8 cellular contexts compared by ENCODE assay signal in genomic region chr5:96816430-96816939, GRCh38. TPM values are rescaled to one million over a fixed set of nuclear protein-coding genes. Genes with fewer than 3 reads are reported as not detected.
DNase-seq lines count a peak whose midpoint lies in the region; ATAC-seq, FAIRE-seq and TF ChIP-seq lines count a peak whose summit lies in the region.

No MANE protein-coding gene starts in this region.

- POLR2A ChIA-PET in OCI-LY7 (lab: Charles Lee): interaction anchor here (0.7 to 4.4 kb wide), 10 partner anchors 9 to 152 kb away, joined by 3 to 54 read pairs (median 4); partner anchors contain the start of genes ERAP1 and ERAP2

- H3K4me1 Mint-ChIP-seq in stimulated activated effector memory CD8-positive, alpha-beta T cell treated with anti-CD3 and anti-CD28 coated beads, Interleukin-12 subunit alpha, Interleukin-12 subunit beta, amount 100 ng/mL, for 72 hours: peaks cover 32% of the 10 kb centered on the region

- peak overlapping the region; percentile 73 for H3K4me3 Mint-ChIP-seq in stimulated activated effector memory CD8-positive, alpha-beta T cell treated with anti-CD3 and anti-CD28 coated beads, Interleukin-12 subunit alpha, Interleukin-12 subunit beta, amount 100 ng/mL, for 72 hours

- no peak for FAIRE-seq in kidney (lab: Jason Lieb, UNC)

- ATAC-seq in GM18519 (IDR thresholded peaks at IDR 0.05; ENCODE audit: low FRiP score, unreplicated experiment): peak; percentile 54
- ATAC-seq in HG02763 (IDR thresholded peaks at IDR 0.05; ENCODE audit: unreplicated experiment): peak; percentile 83
- peak; percentile 86 to 93 for ATAC-seq in activated naive CD4-positive, alpha-beta T cell treated with anti-CD3 and anti-CD28 coated beads, Interleukin-2, amount 50 U/mL, for 72 hours
- ATAC-seq in stimulated activated effector memory CD8-positive, alpha-beta T cell treated with anti-CD3 and anti-CD28 coated beads, Interleukin-12 subunit alpha, Interleukin-12 subunit beta, amount 100 ng/mL, for 72 hours: peak; percentile 91

- H3K27ac ChIP-seq in OCI-LY7 (ENCODE audit: low read depth, low read length, poor library complexity, severe bottlenecking) (peak overlapping the region; percentile 87), kidney (ENCODE audit: low read depth in 2 of 2, low read length in 2 of 2) (no peak overlapping the region)

- H4K20me1 ChIP-seq in OCI-LY7 (ENCODE audit: insufficient read depth, low read length): no peaks in the 10 kb centered on the region

- peak overlapping the region; percentile 89 for H2AFZ ChIP-seq in OCI-LY7 (ENCODE audit: low read length)

- peaks cover 0 to 4% of the 10 kb centered on the region in 2 donors for H3K36me3 Mint-ChIP-seq in activated naive CD4-positive, alpha-beta T cell treated with anti-CD3 and anti-CD28 coated beads, Interleukin-2, amount 50 U/mL, for 72 hours
- H3K36me3 Mint-ChIP-seq in stimulated activated effector memory CD8-positive, alpha-beta T cell treated with anti-CD3 and anti-CD28 coated beads, Interleukin-12 subunit alpha, Interleukin-12 subunit beta, amount 100 ng/mL, for 72 hours: no peaks in the 10 kb centered on the region

- peak overlapping the region; percentile 93 for H3K4me2 ChIP-seq in OCI-LY7 (ENCODE audit: low read length)

- intact Hi-C loops in OCI-LY7 (cut with micrococcal nuclease; ENCODE audit: unreplicated experiment): no loop called here
- intact Hi-C loops in kidney (cut with DNase I): no loop called here

- peak overlapping the region; percentile 63 for H3K4me3 ChIP-seq in OCI-LY7 (ENCODE audit: low read depth, low read length, poor library complexity, severe bottlenecking)
- H3K4me3 ChIP-seq in kidney (ENCODE audit: low read length in 2 of 2): no peak overlapping the region

- peaks cover 0 to 5% of the 10 kb centered on the region in 2 donors for H3K9me3 Mint-ChIP-seq in activated naive CD4-positive, alpha-beta T cell treated with anti-CD3 and anti-CD28 coated beads, Interleukin-2, amount 50 U/mL, for 72 hours
- no peaks in the 10 kb centered on the region for H3K9me3 Mint-ChIP-seq in stimulated activated effector memory CD8-positive, alpha-beta T cell treated with anti-CD3 and anti-CD28 coated beads, Interleukin-12 subunit alpha, Interleukin-12 subunit beta, amount 100 ng/mL, for 72 hours

- TF ChIP-seq CTCF in OCI-LY7 (conservative IDR thresholded peaks at IDR 0.05; ENCODE audit: low read length): no peak
- no peak for TF ChIP-seq CTCF in kidney (IDR thresholded peaks at IDR 0.05; ENCODE audit: borderline replicate concordance, extremely low read depth, insufficient read depth)

- CTCF ChIA-PET in OCI-LY7 (lab: Charles Lee; ENCODE audit: unreplicated experiment): interaction anchor here (2.6 kb wide), 1 partner anchor 9 kb away, joined by 8 read pairs; the partner anchor contains the start of gene ERAP1

- no peaks in the 10 kb centered on the region for H3K9me2 ChIP-seq in OCI-LY7 (ENCODE audit: insufficient read depth, low read length)

- H3K4me1 ChIP-seq in OCI-LY7 (ENCODE audit: insufficient read depth, low read length, poor library complexity, severe bottlenecking) (peaks cover 46% of the 10 kb centered on the region), kidney (ENCODE audit: control insufficient read depth in 1 of 2, insufficient read depth in 1 of 2, low read depth in 1 of 2, low read length in 2 of 2) (peaks cover 2 to 7% of the 10 kb centered on the region in 2 donors)

- H3K79me2 ChIP-seq in OCI-LY7 (ENCODE audit: insufficient read depth, low read depth, low read length): no peaks in the 10 kb centered on the region

- DNase-seq in OCI-LY7 (ENCODE audit: low spot score) (peak; percentile 91), NCI-H446 (lab: John Stamatoyannopoulos, UW) (no peak), kidney (no peak), SKM-1 treated with dmso at 0.1 percent for 144 hours (lab: John Stamatoyannopoulos, UW; ENCODE audit: unreplicated experiment) (no peak)
- peak; percentile 36 to 79 for DNase-seq in activated naive CD4-positive, alpha-beta T cell treated with anti-CD3 and anti-CD28 coated beads, Interleukin-2, amount 50 U/mL, for 72 hours (ENCODE audit: low spot score in 2 of 2)
- DNase-seq in stimulated activated effector memory CD8-positive, alpha-beta T cell treated with anti-CD3 and anti-CD28 coated beads, Interleukin-12 subunit alpha, Interleukin-12 subunit beta, amount 100 ng/mL, for 72 hours (ENCODE audit: low spot score in 2 of 2): peak in 1 of 2 donors; percentile 68

- H3K9ac ChIP-seq in kidney (ENCODE audit: low read length in 2 of 2): no peak overlapping the region

- peak overlapping the region; percentile 89 to 95 for H3K27ac Mint-ChIP-seq in activated naive CD4-positive, alpha-beta T cell treated with anti-CD3 and anti-CD28 coated beads, Interleukin-2, amount 50 U/mL, for 72 hours
- peak overlapping the region; percentile 91 for H3K27ac Mint-ChIP-seq in stimulated activated effector memory CD8-positive, alpha-beta T cell treated with anti-CD3 and anti-CD28 coated beads, Interleukin-12 subunit alpha, Interleukin-12 subunit beta, amount 100 ng/mL, for 72 hours

- BruUV-seq in OCI-LY7 (replicated peaks; lab: Mats Ljungman, UMichigan): no TSS peak

- H3K36me3 ChIP-seq in OCI-LY7 (ENCODE audit: insufficient read depth, low read length) (no peaks in the 10 kb centered on the region), kidney (ENCODE audit: control insufficient read depth in 1 of 2, insufficient read depth in 2 of 2, low read length in 2 of 2) (no peaks in the 10 kb centered on the region)

- H3K9me3 ChIP-seq in OCI-LY7 (ENCODE audit: low read length) (no peaks in the 10 kb centered on the region), kidney (ENCODE audit: control insufficient read depth in 1 of 2, low read length in 2 of 2) (no peaks in the 10 kb centered on the region)

RNA-seq across cellular contexts. Expression of gene ERAP1, which starts 8.7 kb away (rescaled TPM):
- 41.8 and 57.3 TPM in 2 replicates for total RNA-seq in OCI-LY7 (2014; rRNA removed; shearing (Covaris generic))
- total RNA-seq in OCI-LY7 (2022) (54.0 and 69.4 TPM in 2 replicates), kidney (71.8 TPM)
- total RNA-seq in activated naive CD4-positive, alpha-beta T cell treated with anti-CD3 and anti-CD28 coated beads, Interleukin-2, amount 50 U/mL, for 72 hours: 10 to 100 TPM; 80.8 to 98.1 TPM
- polyA plus RNA-seq in kidney (ENCODE audit: insufficient read depth, low read depth, low replicate concordance): 10.6 TPM

RNA-seq across cellular contexts. Expression of gene ERAP2, which starts 59.8 kb away (rescaled TPM):
- 29.3 and 35.6 TPM in 2 replicates for total RNA-seq in OCI-LY7 (2014; rRNA removed; shearing (Covaris generic))
- 19.5 and 26.2 TPM in 2 replicates for total RNA-seq in OCI-LY7 (2022)
- total RNA-seq in activated naive CD4-positive, alpha-beta T cell treated with anti-CD3 and anti-CD28 coated beads, Interleukin-2, amount 50 U/mL, for 72 hours: 10 to 100 TPM; 34.4 to 87.8 TPM
- total RNA-seq in kidney: 8.2 TPM
- polyA plus RNA-seq in kidney (ENCODE audit: insufficient read depth, low read depth, low replicate concordance): 13.8 TPM

Comparison
In these comparisons a context has a peak if more than half of its experiments do, and no peak if none do; other contexts are left out.
1. DNase-seq: peak in OCI-LY7 (single experiment) and activated naive CD4-positive, alpha-beta T cell treated with anti-CD3 and anti-CD28 coated beads, Interleukin-2, amount 50 U/mL, for 72 hours (2 of 2); none in NCI-H446 (0 of 2), kidney (single experiment) and SKM-1 treated with dmso at 0.1 percent for 144 hours (single experiment).
2. Peak in every context shown above with its lines, with median percentiles within 50 percentile points of each other: ATAC-seq.